ENCODE assay signal across 9 cellular contexts in the genomic region with DNA sequence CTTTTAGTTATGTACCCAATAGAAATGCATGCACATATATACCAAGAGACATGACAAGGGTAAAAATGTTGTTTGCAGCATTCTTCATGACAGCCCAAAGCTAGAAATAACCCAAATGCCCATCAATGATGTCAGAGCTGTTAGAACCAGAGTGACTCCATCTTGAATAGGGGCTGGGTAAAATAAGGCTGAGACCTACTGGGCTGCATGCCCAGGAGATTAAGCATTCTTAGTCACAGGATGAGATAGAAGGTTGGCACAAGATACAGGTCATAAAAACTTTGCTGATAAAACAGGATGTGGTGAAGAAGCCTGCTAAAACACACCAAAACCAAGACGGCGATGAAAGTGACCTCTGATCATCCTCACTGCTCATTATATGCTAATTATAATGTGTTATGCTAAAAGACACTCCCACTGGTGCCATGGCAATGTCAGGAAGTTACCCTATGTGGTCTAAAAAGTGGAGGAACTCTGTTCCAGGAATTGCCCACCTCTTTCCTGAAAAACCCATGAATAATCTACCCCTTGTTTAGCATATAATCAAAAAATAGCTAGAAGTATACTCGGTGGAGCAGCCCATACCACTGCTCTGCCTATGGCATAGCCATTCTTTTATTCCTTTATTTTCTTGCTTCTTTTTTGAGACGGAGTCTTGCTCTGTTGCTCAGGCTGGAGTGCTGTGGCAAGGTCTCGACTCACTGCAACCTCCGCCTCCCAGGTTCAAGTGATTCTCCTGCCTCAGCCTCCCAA. TPM values are rescaled to one million over a fixed set of nuclear protein-coding genes. Genes with fewer than 3 reads are reported as not detected.
DNase-seq lines count a peak whose midpoint lies in the region; ATAC-seq, FAIRE-seq and TF ChIP-seq lines count a peak whose summit lies in the region.
"Had no signal": no experiment of that assay in that cellular context is flagged by ENCODE, and none has a peak within 500 bp of the region (broad histone marks: within the 10 kb centered on the region; RNA-seq: fewer than 3 reads in every experiment).

No MANE protein-coding gene starts in this region.

- no peak overlapping the region for H3K4me3 ChIP-seq in pancreas

- no peaks in the 10 kb centered on the region for H3K27me3 ChIP-seq in pancreas

- no peaks in the 10 kb centered on the region for H3K9me3 Mint-ChIP-seq in activated naive CD8-positive, alpha-beta T cell treated with anti-CD3 and anti-CD28 coated beads, Interleukin-2, amount 50 U/mL, for 24 hours
- H3K9me3 Mint-ChIP-seq in glutamatergic neuron (ENCODE audit: unreplicated experiment), result no peaks in the 10 kb centered on the region

- peaks cover 36% of the 10 kb centered on the region for H3K4me1 Mint-ChIP-seq in activated naive CD8-positive, alpha-beta T cell treated with anti-CD3 and anti-CD28 coated beads, Interleukin-2, amount 50 U/mL, for 24 hours
- no peaks in the 10 kb centered on the region for H3K4me1 Mint-ChIP-seq in glutamatergic neuron (ENCODE audit: low read depth, unreplicated experiment)

- intact Hi-C loops in posterior cingulate gyrus (cut with DNase I), result no loop called here
- intact Hi-C loops in pancreas (cut with DNase I), result no loop called here

- TF ChIP-seq CTCF in omental fat pad (IDR thresholded peaks at IDR 0.05), result no peak
- TF ChIP-seq CTCF in glutamatergic neuron (IDR thresholded peaks at IDR 0.05; ENCODE audit: partially characterized antibody, unreplicated experiment), result no peak
- no peak for TF ChIP-seq CTCF in pancreas (IDR thresholded peaks at IDR 0.05)

- no peak for FAIRE-seq in pancreas (lab: Jason Lieb, UNC)
- FAIRE-seq: TTC549 had no signal

- peak overlapping the region; percentile 27 for H3K4me3 Mint-ChIP-seq in activated naive CD8-positive, alpha-beta T cell treated with anti-CD3 and anti-CD28 coated beads, Interleukin-2, amount 50 U/mL, for 24 hours
- H3K4me3 Mint-ChIP-seq in glutamatergic neuron (ENCODE audit: unreplicated experiment), result no peak overlapping the region

- H3K27me3 Mint-ChIP-seq in activated naive CD8-positive, alpha-beta T cell treated with anti-CD3 and anti-CD28 coated beads, Interleukin-2, amount 50 U/mL, for 24 hours, result no peaks in the 10 kb centered on the region
- H3K27me3 Mint-ChIP-seq in glutamatergic neuron (ENCODE audit: unreplicated experiment), result no peaks in the 10 kb centered on the region

- no peaks in the 10 kb centered on the region for H3K4me1 ChIP-seq in pancreas

- peaks cover 9% of the 10 kb centered on the region for H3K36me3 Mint-ChIP-seq in activated naive CD8-positive, alpha-beta T cell treated with anti-CD3 and anti-CD28 coated beads, Interleukin-2, amount 50 U/mL, for 24 hours (ENCODE audit: low read depth)
- no peaks in the 10 kb centered on the region for H3K36me3 Mint-ChIP-seq in glutamatergic neuron (ENCODE audit: unreplicated experiment)

- H3K36me3 ChIP-seq in pancreas, result peaks cover 0 to 5% (median 4%) of the 10 kb centered on the region in 3 donors

- no peak overlapping the region for H3K27ac ChIP-seq in pancreas

- H3K27ac Mint-ChIP-seq in activated naive CD8-positive, alpha-beta T cell treated with anti-CD3 and anti-CD28 coated beads, Interleukin-2, amount 50 U/mL, for 24 hours, result peak overlapping the region; percentile 76
- H3K27ac Mint-ChIP-seq in glutamatergic neuron (ENCODE audit: unreplicated experiment), result no peak overlapping the region

- peak; percentile 95 for ATAC-seq in activated naive CD8-positive, alpha-beta T cell treated with anti-CD3 and anti-CD28 coated beads, Interleukin-2, amount 50 U/mL, for 24 hours
- peak; percentile 32 for ATAC-seq in omental fat pad (ENCODE audit: low FRiP score)
- no peak for ATAC-seq in pancreas

- H3K9me3 ChIP-seq in pancreas, result no peaks in the 10 kb centered on the region

- DNase-seq in EL (peak; percentile 93), NCI-H226 (peak; percentile 76), omental fat pad (ENCODE audit: low spot score) (no peak), posterior cingulate gyrus (no peak), glutamatergic neuron (no peak), pancreas (no peak), NCI-H1417 (lab: John Stamatoyannopoulos, UW) (no peak)
- DNase-seq in activated naive CD8-positive, alpha-beta T cell treated with anti-CD3 and anti-CD28 coated beads, Interleukin-2, amount 50 U/mL, for 24 hours, result peak; percentile 47

- 81 to 84% methylated on average over 6 of the region's 6 CpGs for WGBS in pancreas, 2 donors

RNA-seq across cellular contexts. Expression of a gene that starts 32.9 kb away (rescaled TPM):
- 10 to 100 TPM; 20.8 to 40.2 (median 23.6) TPM for total RNA-seq in omental fat pad
- 15.7 TPM for total RNA-seq in glutamatergic neuron (ENCODE audit: unreplicated experiment)
- 10 to 100 TPM in 1 of 6 donors, 1 to 10 TPM in 5; 5.4 to 11.0 (median 7.7) TPM for total RNA-seq in pancreas
- polyA plus RNA-seq in pancreas, result 1 to 10 TPM; 4.5 to 6.8 TPM

RNA-seq across cellular contexts. Expression of a gene that starts 42.5 kb away (rescaled TPM):
- total RNA-seq in omental fat pad, result 1,000 to 10,000 TPM in 3 of 4 donors, 100 to 1,000 TPM in 1; 998 to 1,447 (median 1,310) TPM
- total RNA-seq in glutamatergic neuron (ENCODE audit: unreplicated experiment), result 864 TPM
- total RNA-seq in pancreas, result 1,000 to 10,000 TPM in 1 of 6 donors, 100 to 1,000 TPM in 5; 613 to 1,028 (median 732) TPM
- polyA plus RNA-seq in pancreas, result 1,000 to 10,000 TPM; 1,530 to 2,125 TPM

Comparison
In these comparisons a context has a peak if more than half of its experiments do, and no peak if none do; other contexts are left out.
1. DNase-seq: peak in EL (single experiment), NCI-H226 (single experiment) and activated naive CD8-positive, alpha-beta T cell treated with anti-CD3 and anti-CD28 coated beads, Interleukin-2, amount 50 U/mL, for 24 hours (single experiment); none in omental fat pad (single experiment), posterior cingulate gyrus (0 of 10), glutamatergic neuron (single experiment), pancreas (0 of 6) and NCI-H1417 (0 of 3).
2. ATAC-seq: peak in activated naive CD8-positive, alpha-beta T cell treated with anti-CD3 and anti-CD28 coated beads, Interleukin-2, amount 50 U/mL, for 24 hours (single experiment) and omental fat pad (single experiment); none in pancreas (0 of 4).